15 cellular contexts compared by ENCODE assay signal in the genomic region with DNA sequence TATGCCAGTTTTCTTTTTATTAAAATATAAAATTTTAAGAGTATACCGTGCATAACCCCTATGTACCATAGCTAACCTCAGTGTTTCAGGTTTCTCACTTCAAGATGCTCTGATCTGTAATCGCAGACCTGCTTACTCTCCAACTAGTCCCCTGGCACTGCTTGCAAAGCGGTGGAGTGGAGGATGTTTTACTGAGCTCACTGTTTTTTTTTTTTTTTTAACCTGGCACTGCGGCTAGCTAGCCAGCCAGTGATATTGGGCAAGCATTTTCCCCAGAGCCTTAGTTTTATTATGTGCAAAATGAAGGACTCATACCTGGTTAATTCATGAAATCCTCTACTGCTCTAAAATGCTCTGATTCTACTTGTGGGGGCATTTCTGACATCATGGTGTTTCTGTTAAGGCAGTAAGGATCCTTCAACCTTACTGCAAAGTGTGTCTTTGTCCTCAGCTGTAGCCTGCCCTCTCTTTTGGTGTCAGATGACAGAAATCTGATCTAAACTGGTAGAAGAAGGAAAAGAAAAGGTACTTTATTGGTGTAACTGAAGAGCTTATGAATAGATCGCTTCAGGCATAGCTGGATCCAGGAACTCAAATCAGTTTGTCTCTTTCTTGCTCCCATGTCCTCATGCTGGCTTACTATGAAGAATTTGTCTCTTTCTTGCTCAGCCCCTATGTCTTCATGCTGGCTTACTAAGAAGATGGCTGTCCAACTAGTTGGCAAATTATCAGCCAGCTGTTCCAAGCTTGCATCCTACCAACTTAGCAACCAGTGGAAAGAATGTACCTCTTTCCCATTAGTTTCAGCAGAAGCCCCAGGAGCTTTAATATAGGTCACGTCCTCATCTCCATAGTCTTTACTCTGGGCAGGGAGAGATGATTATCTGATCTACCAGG. TPM values are rescaled to one million over a fixed set of nuclear protein-coding genes. Genes with fewer than 3 reads are reported as not detected.
A peak's percentile ranks its signal among the peaks of the same experiment; 100 is the strongest.
DNase-seq lines count a peak whose midpoint lies in the region; ATAC-seq, FAIRE-seq and TF ChIP-seq lines count a peak whose summit lies in the region.
"Had no signal": no experiment of that assay in that cellular context is flagged by ENCODE, and none has a peak within 500 bp of the region (broad histone marks: within the 10 kb centered on the region; RNA-seq: fewer than 3 reads in every experiment).

No MANE protein-coding gene starts in this region.

- H4K20me1 ChIP-seq in HepG2 (ENCODE audit: insufficient read depth, low read length): no peaks in the 10 kb centered on the region

- H3K9me3 ChIP-seq in SJSA1 (replicated peaks): no peaks in the 10 kb centered on the region
- H3K9me3 ChIP-seq in HepG2 (ENCODE audit: low read length): no peaks in the 10 kb centered on the region
- H3K9me3 ChIP-seq: neutrophil had no signal

- no peak overlapping the region for H3K9ac ChIP-seq in HepG2 (ENCODE audit: insufficient read depth, low read depth, low read length)
- H3K9ac ChIP-seq: KMS-11 had no signal

- H3K27ac ChIP-seq in SJSA1 (peak overlapping the region; percentile 65), HepG2 (ENCODE audit: extremely low read length, insufficient read depth, low read length) (no peak overlapping the region)
- H3K27ac ChIP-seq: KMS-11, neutrophil, SK-N-MC had no signal

- TF ChIP-seq POLR2A in HepG2 (IDR thresholded peaks at IDR 0.05; ENCODE audit: insufficient read depth in 1 of 2, low read depth in 2 of 2, low read length in 2 of 2): no peak

- CTCF ChIA-PET in HepG2 (lab: Yijun Ruan, JAX; ENCODE audit: low intra/inter-chr PET ratio, low total read pairs): no interaction called here

- DNase-seq in A172 (ENCODE audit: low spot score) (peak; percentile 72), GM03348 (ENCODE audit: low spot score) (peak; percentile 18), SJSA1 (ENCODE audit: low read depth in 1 of 2, low spot score in 2 of 2) (no peak), fibroblast of peridontal ligament (ENCODE audit: extremely low read depth) (peak; percentile 60), HepG2 (ENCODE audit: low spot score) (no peak), head of caudate nucleus (no peak)
- no peak for DNase-seq in stimulated activated CD8-positive, alpha-beta memory T cell treated with anti-CD3 and anti-CD28 coated beads, Interleukin-4, amount 100 ng/mL, for 48 hours
- DNase-seq: activated CD4-positive, alpha-beta T cell treated with anti-CD3 and anti-CD28 coated beads, Interleukin-2, amount 50 U/mL, for 48 hours; amygdala; DMS153; NCI-H748 treated with DMSO at 0.1 percent for 48 hours had no signal

- H3K79me2 ChIP-seq in HepG2 (ENCODE audit: insufficient read depth, low read length): no peaks in the 10 kb centered on the region

- in situ Hi-C loops in HepG2 (cut with HindIII; ENCODE audit: extremely low pct_ligation_motif_present, low pct_unique_long_range_greater_than_20kb): loop anchor here (5.0 kb wide), 1 partner anchor 285 kb away; a partner anchor contains a TSS

- intact Hi-C loops in HepG2 (cut with micrococcal nuclease; ENCODE audit: unreplicated experiment) (no loop called here), head of caudate nucleus (cut with DNase I) (loop anchor here (5.0 kb wide), 1 partner anchor 490 kb away; no protein-coding TSS in a partner anchor)

- no peaks in the 10 kb centered on the region for H3K27me3 ChIP-seq in SJSA1 (replicated peaks)
- H3K27me3 ChIP-seq in HepG2 (ENCODE audit: control insufficient read depth in 1 of 2, insufficient read depth in 2 of 2, low read length in 2 of 2): peaks cover 0 to 4% of the 10 kb centered on the region in 2 experiments; a peak in 2 of 5 replicates
- H3K27me3 ChIP-seq: neutrophil had no signal

- FAIRE-seq in HepG2 (lab: Jason Lieb, UNC): no peak

- POLR2A ChIA-PET in HepG2 (lab: Yijun Ruan, JAX): no interaction called here

- peaks cover 39% of the 10 kb centered on the region for H3K4me1 ChIP-seq in SJSA1 (replicated peaks)
- H3K4me1 ChIP-seq in HepG2 (ENCODE audit: insufficient read depth, low read length): no peaks in the 10 kb centered on the region

- ATAC-seq in GM18511 (IDR thresholded peaks at IDR 0.05; ENCODE audit: unreplicated experiment) (no peak), HepG2 (no peak)

- TF ChIP-seq EP300 in HepG2 (IDR thresholded peaks at IDR 0.05; ENCODE audit: low read depth in 2 of 2, low read length in 2 of 2) (no peak), HepG2 (CRISPR knock-in tag; IDR thresholded peaks at IDR 0.05; ENCODE audit: borderline replicate concordance) (no peak)

- TF ChIP-seq CTCF in HepG2 (CRISPR knock-in tag; IDR thresholded peaks at IDR 0.05): no peak

- no peak overlapping the region for H3K4me2 ChIP-seq in HepG2 (ENCODE audit: low read depth, low read length)
- H3K4me2 ChIP-seq: KMS-11 had no signal

- H2AFZ ChIP-seq in HepG2 (ENCODE audit: low read length): no peak overlapping the region

- 15% methylated on average over 6 of the region's 6 CpGs for WGBS in HepG2 (ENCODE audit: low lambda C conversion rate)

- H3K36me3 ChIP-seq in SJSA1: no peaks in the 10 kb centered on the region
- no peaks in the 10 kb centered on the region for H3K36me3 ChIP-seq in HepG2 (replicated peaks in 1 of 2; ENCODE audit: control insufficient read depth in 1 of 2, insufficient read depth in 2 of 2, low read length in 2 of 2)

- TF ChIP-seq RAD21 in HepG2 (CRISPR knock-in tag; IDR thresholded peaks at IDR 0.05): no peak

- H3K4me3 ChIP-seq in SJSA1: no peak overlapping the region
- H3K4me3 ChIP-seq in HepG2 (replicated peaks in 1 of 3; ENCODE audit: insufficient read depth in 1 of 3, low read depth in 2 of 3, low read length in 3 of 3): no peak overlapping the region
- H3K4me3 ChIP-seq: SK-N-MC had no signal

- no TSS peak for BruUV-seq in HepG2 (replicated peaks; lab: Mats Ljungman, UMichigan)

TF ChIP-seq in HepG2, 621 proteins besides CTCF, POLR2A, EP300 and RAD21 (continues in another document):
- TF ChIP-seq RBM22 (optimal IDR thresholded peaks at IDR 0.05; ENCODE audit: low read length) (no peak), ZMYM2 (CRISPR knock-in tag; IDR thresholded peaks at IDR 0.05) (no peak), NFRKB (IDR thresholded peaks at IDR 0.05) (no peak), ZNF335 (CRISPR knock-in tag; IDR thresholded peaks at IDR 0.05) (no peak), ZNF234 (CRISPR knock-in tag; conservative IDR thresholded peaks at IDR 0.05) (no peak), U2AF1 (optimal IDR thresholded peaks at IDR 0.05; ENCODE audit: low read depth, low read length) (no peak), SNAI1 (CRISPR knock-in tag; IDR thresholded peaks at IDR 0.05; ENCODE audit: borderline replicate concordance) (no peak)
- TF ChIP-seq, protein P1, sequence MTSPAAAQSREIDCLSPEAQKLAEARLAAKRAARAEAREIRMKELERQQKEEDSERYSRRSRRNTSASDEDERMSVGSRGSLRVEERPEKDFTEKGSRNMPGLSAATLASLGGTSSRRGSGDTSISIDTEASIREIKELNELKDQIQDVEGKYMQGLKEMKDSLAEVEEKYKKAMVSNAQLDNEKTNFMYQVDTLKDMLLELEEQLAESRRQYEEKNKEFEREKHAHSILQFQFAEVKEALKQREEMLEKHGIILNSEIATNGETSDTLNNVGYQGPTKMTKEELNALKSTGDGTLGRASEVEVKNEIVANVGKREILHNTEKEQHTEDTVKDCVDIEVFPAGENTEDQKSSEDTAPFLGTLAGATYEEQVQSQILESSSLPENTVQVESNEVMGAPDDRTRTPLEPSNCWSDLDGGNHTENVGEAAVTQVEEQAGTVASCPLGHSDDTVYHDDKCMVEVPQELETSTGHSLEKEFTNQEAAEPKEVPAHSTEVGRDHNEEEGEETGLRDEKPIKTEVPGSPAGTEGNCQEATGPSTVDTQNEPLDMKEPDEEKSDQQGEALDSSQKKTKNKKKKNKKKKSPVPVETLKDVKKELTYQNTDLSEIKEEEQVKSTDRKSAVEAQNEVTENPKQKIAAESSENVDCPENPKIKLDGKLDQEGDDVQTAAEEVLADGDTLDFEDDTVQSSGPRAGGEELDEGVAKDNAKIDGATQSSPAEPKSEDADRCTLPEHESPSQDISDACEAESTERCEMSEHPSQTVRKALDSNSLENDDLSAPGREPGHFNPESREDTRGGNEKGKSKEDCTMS (CRISPR knock-in tag; conservative IDR thresholded peaks at IDR 0.05): no peak

RNA-seq across cellular contexts. Expression of a gene that starts 59.8 kb away (rescaled TPM):
- 63.1 and 68.9 TPM in 2 replicates for total RNA-seq in A172 (2014; rRNA removed; shearing (Covaris generic))
- total RNA-seq in SJSA1 (2014; rRNA removed; shearing (Covaris generic)): 1.5 and 3.5 TPM in 2 replicates
- total RNA-seq in HepG2 (2016; rRNA removed; fragmentation: Illumina TruSeq; extraction: Trizol): not detected in 2 replicates
- not detected in 2 replicates for total RNA-seq in HepG2 (2016; cell fraction: cytosol; rRNA removed; fragmentation: Illumina TruSeq; extraction: Trizol; ENCODE audit: low read depth)
- not detected in 2 replicates for total RNA-seq in HepG2 (2016; cell fraction: insoluble cytoplasmic fraction; rRNA removed; fragmentation: Illumina TruSeq; extraction: Trizol)
- not detected in 2 replicates for total RNA-seq in HepG2 (2016; cell fraction: membrane; rRNA removed; fragmentation: Illumina TruSeq; extraction: Trizol)
- total RNA-seq in HepG2 (2016; cell fraction: nucleus; rRNA removed; fragmentation: Illumina TruSeq; extraction: Trizol): not detected in 2 replicates
- not detected in 2 replicates for polyA plus RNA-seq in HepG2 (2011; rRNA removed)
- 0.01 and 0.03 TPM in 2 replicates for polyA plus RNA-seq in HepG2 (2011; cell fraction: cytosol; rRNA removed)
- 0.03 TPM in 1 of 2 replicates, not detected in the other for polyA plus RNA-seq in HepG2 (2011; cell fraction: nucleus; rRNA removed)
- polyA plus RNA-seq in HepG2 (2012): not detected in 2 replicates
- polyA plus RNA-seq in HepG2 (2016; cell fraction: cytosol; fragmentation: Illumina TruSeq; extraction: Trizol; ENCODE audit: low read depth): not detected in 2 replicates
- not detected in 2 replicates for polyA plus RNA-seq in HepG2 (2016; cell fraction: insoluble cytoplasmic fraction; fragmentation: Illumina TruSeq; extraction: Trizol; ENCODE audit: low read depth)
- polyA plus RNA-seq in HepG2 (2016; cell fraction: membrane; fragmentation: Illumina TruSeq; extraction: Trizol; ENCODE audit: low read depth): not detected in 2 replicates
- not detected in 2 replicates for polyA plus RNA-seq in HepG2 (2016; cell fraction: nucleus; fragmentation: Illumina TruSeq; extraction: Trizol; ENCODE audit: insufficient read depth, low read depth)
- 0.62 and 0.89 TPM in 2 replicates for polyA minus RNA-seq in HepG2 (2011; rRNA and poly(A)+ RNA removed; ENCODE audit: low replicate concordance)
- polyA minus RNA-seq in HepG2 (2011; cell fraction: cytosol; rRNA and poly(A)+ RNA removed): not detected in 2 replicates
- polyA minus RNA-seq in HepG2 (2011; cell fraction: nucleus; rRNA and poly(A)+ RNA removed): not detected in 2 replicates

Comparison
In these comparisons a context has a peak if more than half of its experiments do, and no peak if none do; other contexts are left out.
1. DNase-seq: peak in A172 (single experiment), GM03348 (single experiment) and fibroblast of peridontal ligament (single experiment); none in SJSA1 (0 of 2), HepG2 (single experiment), head of caudate nucleus (0 of 42) and stimulated activated CD8-positive, alpha-beta memory T cell treated with anti-CD3 and anti-CD28 coated beads, Interleukin-4, amount 100 ng/mL, for 48 hours (single experiment).
2. RNA of a gene that starts 59.8 kb away (total RNA-seq): 63.1 to 68.9 TPM in A172; 1.5 to 3.5 TPM in SJSA1 and not detected in HepG2; every median in the first group is over 10 times any median in the second.